ENCODE assay signal across 19 cellular contexts in genomic region chr6:34157236-34157830, GRCh38. TPM values are rescaled to one million over a fixed set of nuclear protein-coding genes. Genes with fewer than 3 reads are reported as not detected.
DNase-seq lines count a peak whose midpoint lies in the region; ATAC-seq and TF ChIP-seq lines count a peak whose summit lies in the region.
"Had no signal": no experiment of that assay in that cellular context is flagged by ENCODE, and none has a peak within 500 bp of the region (broad histone marks: within the 10 kb centered on the region; RNA-seq: fewer than 3 reads in every experiment).

No MANE protein-coding gene starts in this region.

- TF ChIP-seq POLR2A in sigmoid colon (IDR thresholded peaks at IDR 0.05) (no peak), upper lobe of left lung (IDR thresholded peaks at IDR 0.05) (no peak)

- H3K27ac ChIP-seq in DOHH2 (ENCODE audit: low read depth, low read length), result no peak overlapping the region
- no peak overlapping the region for H3K27ac ChIP-seq in sigmoid colon
- no peak overlapping the region for H3K27ac ChIP-seq in upper lobe of left lung

- H4K20me1 ChIP-seq in DOHH2 (ENCODE audit: control insufficient read depth, insufficient read depth, low read depth, low read length), result no peaks in the 10 kb centered on the region

- H3K36me3 ChIP-seq in DOHH2 (ENCODE audit: control insufficient read depth, low read length), result no peaks in the 10 kb centered on the region
- no peaks in the 10 kb centered on the region for H3K36me3 ChIP-seq in sigmoid colon
- H3K36me3 ChIP-seq in upper lobe of left lung, result no peaks in the 10 kb centered on the region
- H3K36me3 ChIP-seq: MG63 had no signal

- peaks cover 60% of the 10 kb centered on the region for H3K27me3 Mint-ChIP-seq in dendritic cell treated with granulocyte-macrophage colony-stimulating factor and Interleukin-4, amounts not matched to agents 40 ng/mL and 50 ng/mL, for 4 days

- H3K4me3 Mint-ChIP-seq in dendritic cell treated with granulocyte-macrophage colony-stimulating factor and Interleukin-4, amounts not matched to agents 40 ng/mL and 50 ng/mL, for 4 days, result no peak overlapping the region
- H3K4me3 Mint-ChIP-seq: CD4-positive, alpha-beta T cell; GM23338 had no signal

- ATAC-seq in upper lobe of left lung (ENCODE audit: low FRiP score in 2 of 2), result no peak
- ATAC-seq: GM23338, PC-3 had no signal

- H3K27me3 ChIP-seq in DOHH2 (ENCODE audit: control insufficient read depth, low read length) (peaks cover 26% of the 10 kb centered on the region), sigmoid colon (peaks cover 11 to 34% (median 30%) of the 10 kb centered on the region in 3 donors), upper lobe of left lung (peaks cover 0 to 13% (median 5%) of the 10 kb centered on the region in 4 donors)
- H3K27me3 ChIP-seq: MG63 had no signal

- no peaks in the 10 kb centered on the region for H3K9me3 ChIP-seq in DOHH2 (ENCODE audit: control insufficient read depth, insufficient read depth, low read length)
- H3K9me3 ChIP-seq in sigmoid colon, result no peaks in the 10 kb centered on the region
- peaks cover 11 to 20% (median 15%) of the 10 kb centered on the region in 4 donors for H3K9me3 ChIP-seq in upper lobe of left lung
- H3K9me3 ChIP-seq: MG63 had no signal

- no peaks in the 10 kb centered on the region for H3F3A ChIP-seq in DOHH2 (ENCODE audit: control insufficient read depth, insufficient read depth)

- TF ChIP-seq EP300 in sigmoid colon (IDR thresholded peaks at IDR 0.05), result no peak
- TF ChIP-seq EP300 in upper lobe of left lung (IDR thresholded peaks at IDR 0.05), result no peak

- H3K36me3 Mint-ChIP-seq in dendritic cell treated with granulocyte-macrophage colony-stimulating factor and Interleukin-4, amounts not matched to agents 40 ng/mL and 50 ng/mL, for 4 days (ENCODE audit: low read depth), result no peaks in the 10 kb centered on the region

- peak; percentile 5 for DNase-seq in activated CD4-positive, CD25-positive, alpha-beta regulatory T cell treated with anti-CD3 and anti-CD28 coated beads, Interleukin-2, amount 50 U/mL, for 72 hours
- no peak for DNase-seq in activated CD4-positive, CD25-positive, alpha-beta regulatory T cell (lab: John Stamatoyannopoulos, UW)
- DNase-seq in sigmoid colon (peak; percentile 17), upper lobe of left lung (no peak), NCI-H1105 treated with DMSO at 0.1 percent for 48 hours (lab: John Stamatoyannopoulos, UW) (no peak), GM03348 (ENCODE audit: low spot score) (no peak)
- DNase-seq: CD4-positive, alpha-beta T cell; EL; Kasumi-1; MG63; NCI-H1048; NCI-H1694; NCI-H510A treated with DMSO at 0.1 percent for 48 hours; PC-3; RPMI8226 had no signal

- WGBS in sigmoid colon, 2 donors, result 47 to 67% methylated on average over 10 of the region's 10 CpGs
- WGBS in upper lobe of left lung, 2 donors, result 64 to 74% methylated on average over 10 of the region's 10 CpGs

- H3K27ac Mint-ChIP-seq in dendritic cell treated with granulocyte-macrophage colony-stimulating factor and Interleukin-4, amounts not matched to agents 40 ng/mL and 50 ng/mL, for 4 days, result peak overlapping the region; percentile 42
- H3K27ac Mint-ChIP-seq: CD4-positive, alpha-beta T cell; GM23338; IgD-negative memory B cell had no signal

- H3K4me2 ChIP-seq in DOHH2 (ENCODE audit: low read length), result peak overlapping the region; percentile 36; the same call in 1 of the 2 replicates
- H3K4me2 ChIP-seq: GM23338 had no signal

- peaks cover 8% of the 10 kb centered on the region for H3K9me3 Mint-ChIP-seq in dendritic cell treated with granulocyte-macrophage colony-stimulating factor and Interleukin-4, amounts not matched to agents 40 ng/mL and 50 ng/mL, for 4 days
- H3K9me3 Mint-ChIP-seq: CD4-positive, alpha-beta T cell; IgD-negative memory B cell had no signal

- H3K4me1 ChIP-seq in DOHH2 (ENCODE audit: control insufficient read depth, low read length) (peaks cover 26% of the 10 kb centered on the region), sigmoid colon (peaks cover 0 to 11% (median 7%) of the 10 kb centered on the region in 4 donors), upper lobe of left lung (peaks cover 6 to 10% (median 7%) of the 10 kb centered on the region in 4 donors)

- intact Hi-C loops in dendritic cell treated with granulocyte-macrophage colony-stimulating factor and Interleukin-4, amounts not matched to agents 40 ng/mL and 50 ng/mL, for 4 days (cut with micrococcal nuclease), result no loop called here
- intact Hi-C loops in sigmoid colon (cut with DNase I), result loop anchor here (10.0 kb wide), 1 partner anchor 573 kb away; the partner anchor contains the start of gene BAK1

- peaks cover 37% of the 10 kb centered on the region for H3K4me1 Mint-ChIP-seq in dendritic cell treated with granulocyte-macrophage colony-stimulating factor and Interleukin-4, amounts not matched to agents 40 ng/mL and 50 ng/mL, for 4 days (ENCODE audit: low read depth)

- H3K79me2 ChIP-seq in DOHH2 (ENCODE audit: control insufficient read depth, low read length), result no peaks in the 10 kb centered on the region

- H3K4me3 ChIP-seq in DOHH2 (ENCODE audit: low read length) (no peak overlapping the region), sigmoid colon (no peak overlapping the region), upper lobe of left lung (no peak overlapping the region)
- H3K4me3 ChIP-seq: GM23338, MG63 had no signal

- TF ChIP-seq CTCF in DOHH2 (IDR thresholded peaks at IDR 0.05; ENCODE audit: low read depth, low read length, poor library complexity, severe bottlenecking), result no peak
- no peak for TF ChIP-seq CTCF in sigmoid colon (IDR thresholded peaks at IDR 0.05)
- no peak for TF ChIP-seq CTCF in upper lobe of left lung (IDR thresholded peaks at IDR 0.05)

- no peaks in the 10 kb centered on the region for H3K9me2 ChIP-seq in DOHH2 (replicated peaks; ENCODE audit: control insufficient read depth, low read length)

RNA-seq across cellular contexts. Expression of gene GRM4, which starts 11.4 kb away (rescaled TPM):
- total RNA-seq in sigmoid colon (under 1 TPM in 1 of 4 donors, not detected in 3; 0.14 TPM), upper lobe of left lung (under 1 TPM in 1 of 6 donors, not detected in 5; 0.24 TPM)
- under 1 TPM in 1 of 3 donors, not detected in 2; 0.07 TPM for polyA plus RNA-seq in sigmoid colon
- total RNA-seq: PC-3 had no signal
- polyA plus RNA-seq: IgD-negative memory B cell had no signal

Comparison
In these comparisons a context has a peak if more than half of its experiments do, and no peak if none do; other contexts are left out.
1. DNase-seq: peak in activated CD4-positive, CD25-positive, alpha-beta regulatory T cell treated with anti-CD3 and anti-CD28 coated beads, Interleukin-2, amount 50 U/mL, for 72 hours (single experiment) and sigmoid colon (single experiment); none in activated CD4-positive, CD25-positive, alpha-beta regulatory T cell (0 of 4), upper lobe of left lung (0 of 2), NCI-H1105 treated with DMSO at 0.1 percent for 48 hours (single experiment) and GM03348 (single experiment).